In genomic region chr1:69737527-69738176, GRCh38 we compare ENCODE assay signal across 8 cellular contexts.
DNase-seq lines count a peak whose midpoint lies in the region; ATAC-seq, FAIRE-seq and TF ChIP-seq lines count a peak whose summit lies in the region.

No MANE protein-coding gene starts in this region.

- no peaks in the 10 kb centered on the region for H3K27me3 Mint-ChIP-seq in T-helper 1 cell treated with Interleukin-12 subunit alpha and Interleukin-12 subunit beta and Interleukin-4 antibody, amounts not matched to agents 30 μg/mL and 1 μg/mL, for 36 hours (ENCODE audit: low read depth)

- no peaks in the 10 kb centered on the region for H3K4me1 Mint-ChIP-seq in T-helper 1 cell treated with Interleukin-12 subunit alpha and Interleukin-12 subunit beta and Interleukin-4 antibody, amounts not matched to agents 30 μg/mL and 1 μg/mL, for 36 hours (ENCODE audit: low read depth)

- peak; percentile 16 for FAIRE-seq in GM12891 (lab: Jason Lieb, UNC)

- peak overlapping the region; percentile 15 for H3K27ac Mint-ChIP-seq in T-helper 1 cell treated with Interleukin-12 subunit alpha and Interleukin-12 subunit beta and Interleukin-4 antibody, amounts not matched to agents 30 μg/mL and 1 μg/mL, for 36 hours

- TF ChIP-seq CTCF in AG04449 (IDR thresholded peaks at IDR 0.05; ENCODE audit: insufficient read depth, low read length, missing control alignments), result peak; percentile 61

- DNase-seq in AG04449 (ENCODE audit: low read depth, low spot score) (peak; percentile 23), GM12891 (ENCODE audit: insufficient read length, low spot score) (no peak), NCI-H1694 (lab: John Stamatoyannopoulos, UW) (peak; percentile 80), glomerular visceral epithelial cell (ENCODE audit: extremely low spot score) (peak; percentile 63), renal cortical epithelial cell (ENCODE audit: low read depth) (peak; percentile 72), germinal center (ENCODE audit: low spot score) (no peak)

- POLR2A ChIA-PET in AG04449 (lab: Yijun Ruan, JAX), result no interaction called here

- no peak overlapping the region for H3K4me3 ChIP-seq in AG04449 (ENCODE audit: low read depth, low read length)

- ATAC-seq in HG02852 (IDR thresholded peaks at IDR 0.05; ENCODE audit: unreplicated experiment), result peak; percentile 90

- no peak for TF ChIP-seq POLR2A in GM12891 (IDR thresholded peaks at IDR 0.05; ENCODE audit: low read depth, low read length)

- no peaks in the 10 kb centered on the region for H3K9me3 Mint-ChIP-seq in T-helper 1 cell treated with Interleukin-12 subunit alpha and Interleukin-12 subunit beta and Interleukin-4 antibody, amounts not matched to agents 30 μg/mL and 1 μg/mL, for 36 hours

- no peak overlapping the region for H3K4me3 Mint-ChIP-seq in T-helper 1 cell treated with Interleukin-12 subunit alpha and Interleukin-12 subunit beta and Interleukin-4 antibody, amounts not matched to agents 30 μg/mL and 1 μg/mL, for 36 hours

- H3K36me3 Mint-ChIP-seq in T-helper 1 cell treated with Interleukin-12 subunit alpha and Interleukin-12 subunit beta and Interleukin-4 antibody, amounts not matched to agents 30 μg/mL and 1 μg/mL, for 36 hours (ENCODE audit: low read depth), result no peaks in the 10 kb centered on the region

- CTCF ChIA-PET in AG04449 (lab: Yijun Ruan, JAX), result interaction anchor here (0.6 to 6.5 kb wide), 18 partner anchors 9 to 1621 kb away, joined by 3 to 69 read pairs (median 4); no protein-coding TSS in a partner anchor

TF ChIP-seq in GM12891, 5 proteins besides CTCF, POLR2A, EP300 and RAD21:
- TF ChIP-seq TAF1 (IDR thresholded peaks at IDR 0.05; ENCODE audit: low read depth, low read length) (no peak), POLR2AphosphoS5 (IDR thresholded peaks at IDR 0.05; ENCODE audit: low read depth, low read length) (no peak), SPI1 (IDR thresholded peaks at IDR 0.05; ENCODE audit: low read depth, low read length) (no peak), POU2F2 (IDR thresholded peaks at IDR 0.05; ENCODE audit: low read depth, low read length) (no peak), PAX5 (IDR thresholded peaks at IDR 0.05; ENCODE audit: insufficient read depth, low read length, severe bottlenecking) (no peak)

Comparison
In these comparisons a context has a peak if more than half of its experiments do, and no peak if none do; other contexts are left out.
1. DNase-seq: peak in AG04449 (single experiment), NCI-H1694 (single experiment), glomerular visceral epithelial cell (single experiment) and renal cortical epithelial cell (single experiment); none in GM12891 (single experiment) and germinal center (single experiment).